ENCODE assay signal across 9 cellular contexts in the genomic region with DNA sequence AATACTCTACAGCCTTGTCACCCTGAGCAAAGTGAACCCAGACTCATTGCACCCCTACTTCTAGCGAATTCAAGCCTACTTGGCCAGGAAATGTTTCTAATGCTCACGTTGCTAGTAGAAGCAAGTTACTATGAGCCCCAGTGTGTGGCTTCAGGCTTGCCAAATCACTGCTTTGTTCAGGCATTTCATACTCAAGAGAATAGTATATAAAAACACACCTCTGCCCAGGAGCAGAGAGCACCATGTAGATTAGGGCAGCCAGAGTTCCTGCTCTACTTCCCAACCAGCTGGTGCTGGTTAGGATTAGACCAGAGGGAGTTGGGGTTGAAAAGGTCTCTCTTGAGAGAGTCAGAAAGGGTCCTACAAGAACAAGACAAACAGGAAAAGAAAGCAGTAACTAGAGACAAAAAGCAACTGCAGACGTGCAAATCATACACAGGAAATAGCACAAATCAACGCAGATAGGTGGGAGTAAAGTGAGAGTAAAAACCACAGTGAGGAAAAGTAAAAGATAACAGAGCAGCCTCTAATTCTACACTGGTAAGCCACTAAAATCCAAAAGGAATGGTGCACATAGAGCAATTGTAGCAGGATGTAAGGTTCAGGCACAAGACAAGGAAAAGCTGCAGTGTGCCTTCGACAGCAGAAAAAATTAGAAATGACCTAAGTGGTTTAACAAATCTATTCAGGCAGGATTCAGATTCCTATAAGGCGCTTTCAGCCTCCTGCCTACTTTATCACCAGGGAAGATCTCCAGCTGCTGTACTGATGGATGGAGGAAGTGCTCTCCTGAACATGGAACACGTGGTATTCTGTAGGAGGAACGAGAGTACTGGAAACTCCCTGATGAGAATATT. TPM values are rescaled to one million over a fixed set of nuclear protein-coding genes. Genes with fewer than 3 reads are reported as not detected.
A peak's percentile ranks its signal among the peaks of the same experiment; 100 is the strongest.
DNase-seq lines count a peak whose midpoint lies in the region; ATAC-seq and TF ChIP-seq lines count a peak whose summit lies in the region.
"Had no signal": no experiment of that assay in that cellular context is flagged by ENCODE, and none has a peak within 500 bp of the region (broad histone marks: within the 10 kb centered on the region; RNA-seq: fewer than 3 reads in every experiment).

No MANE protein-coding gene starts in this region.

- H3K4me1 ChIP-seq in vagina = no peaks in the 10 kb centered on the region

- H3K27ac ChIP-seq in dorsolateral prefrontal cortex (peak overlapping the region in 3 of 59 donors; percentile 7 to 21 (median 10)), vagina (no peak overlapping the region)
- H3K27ac ChIP-seq: VCaP had no signal

- no peaks in the 10 kb centered on the region for H3K9me3 ChIP-seq in vagina

- H3K27me3 Mint-ChIP-seq in activated naive CD4-positive, alpha-beta T cell treated with anti-CD3 and anti-CD28 coated beads, Interleukin-2, amount 10 ng/mL, durations not matched to agents 7 days and 5 days = no peaks in the 10 kb centered on the region
- H3K27me3 Mint-ChIP-seq in activated CD8-positive, alpha-beta T cell treated with anti-CD3 and anti-CD28 coated beads, Interleukin-2, amount 10 ng/mL, durations not matched to agents 7 days and 5 days (ENCODE audit: low read depth) = no peaks in the 10 kb centered on the region
- no peaks in the 10 kb centered on the region for H3K27me3 Mint-ChIP-seq in progenitor cell of endocrine pancreas

- TF ChIP-seq POLR2A in vagina (IDR thresholded peaks at IDR 0.05) = no peak

- ATAC-seq in HG03095 (IDR thresholded peaks at IDR 0.05; ENCODE audit: unreplicated experiment) = peak; percentile 80
- peak; percentile 81 for ATAC-seq in activated CD8-positive, alpha-beta T cell treated with anti-CD3 and anti-CD28 coated beads, Interleukin-2, amount 10 ng/mL, durations not matched to agents 7 days and 5 days

- peak overlapping the region; percentile 5 for H3K4me3 Mint-ChIP-seq in activated naive CD4-positive, alpha-beta T cell treated with anti-CD3 and anti-CD28 coated beads, Interleukin-2, amount 10 ng/mL, durations not matched to agents 7 days and 5 days
- peak overlapping the region; percentile 21 for H3K4me3 Mint-ChIP-seq in activated CD8-positive, alpha-beta T cell treated with anti-CD3 and anti-CD28 coated beads, Interleukin-2, amount 10 ng/mL, durations not matched to agents 7 days and 5 days
- no peak overlapping the region for H3K4me3 Mint-ChIP-seq in progenitor cell of endocrine pancreas (ENCODE audit: low read depth)

- no peak overlapping the region for H3K4me3 ChIP-seq in dorsolateral prefrontal cortex
- no peak overlapping the region for H3K4me3 ChIP-seq in vagina

- H3K27ac Mint-ChIP-seq in activated naive CD4-positive, alpha-beta T cell treated with anti-CD3 and anti-CD28 coated beads, Interleukin-2, amount 10 ng/mL, durations not matched to agents 7 days and 5 days = peak overlapping the region; percentile 98
- peak overlapping the region; percentile 97 for H3K27ac Mint-ChIP-seq in activated CD8-positive, alpha-beta T cell treated with anti-CD3 and anti-CD28 coated beads, Interleukin-2, amount 10 ng/mL, durations not matched to agents 7 days and 5 days
- peak overlapping the region; percentile 41 for H3K27ac Mint-ChIP-seq in progenitor cell of endocrine pancreas

- H3K36me3 ChIP-seq in vagina = no peaks in the 10 kb centered on the region

- intact Hi-C loops in dorsolateral prefrontal cortex (cut with DNase I) = no loop called here
- intact Hi-C loops in vagina (cut with DNase I) = no loop called here

- CTCF ChIA-PET in activated naive CD4-positive, alpha-beta T cell treated with anti-CD3 and anti-CD28 coated beads, Interleukin-2, amount 10 ng/mL, durations not matched to agents 7 days and 5 days (lab: Charles Lee) = no interaction called here
- CTCF ChIA-PET in activated CD8-positive, alpha-beta T cell treated with anti-CD3 and anti-CD28 coated beads, Interleukin-2, amount 10 ng/mL, durations not matched to agents 7 days and 5 days (lab: Charles Lee) = interaction anchor here (0.9 to 1.2 kb wide), 4 partner anchors 21 to 35 kb away, joined by 3 to 4 read pairs (median 4); no protein-coding TSS in a partner anchor

- H3K27me3 ChIP-seq in dorsolateral prefrontal cortex = no peaks in the 10 kb centered on the region
- H3K27me3 ChIP-seq in vagina = no peaks in the 10 kb centered on the region

- DNase-seq in activated naive CD4-positive, alpha-beta T cell treated with anti-CD3 and anti-CD28 coated beads, Interleukin-2, amount 10 ng/mL, durations not matched to agents 7 days and 5 days = peak; percentile 27
- DNase-seq in activated naive CD4-positive, alpha-beta T cell treated with Interleukin-2 at 50 U/mL for 16 hours = no peak
- peak; percentile 40 for DNase-seq in activated CD8-positive, alpha-beta T cell treated with anti-CD3 and anti-CD28 coated beads, Interleukin-2, amount 10 ng/mL, durations not matched to agents 7 days and 5 days
- DNase-seq in progenitor cell of endocrine pancreas (ENCODE audit: low spot score, unreplicated experiment) = no peak
- no peak for DNase-seq in dorsolateral prefrontal cortex
- no peak for DNase-seq in vagina (ENCODE audit: extremely low spot score in 2 of 2)
- no peak for DNase-seq in effector CD8-positive, alpha-beta T cell (lab: John Stamatoyannopoulos, UW)

- H3K36me3 Mint-ChIP-seq in activated naive CD4-positive, alpha-beta T cell treated with anti-CD3 and anti-CD28 coated beads, Interleukin-2, amount 10 ng/mL, durations not matched to agents 7 days and 5 days = peaks cover 19% of the 10 kb centered on the region
- peaks cover 26% of the 10 kb centered on the region for H3K36me3 Mint-ChIP-seq in activated CD8-positive, alpha-beta T cell treated with anti-CD3 and anti-CD28 coated beads, Interleukin-2, amount 10 ng/mL, durations not matched to agents 7 days and 5 days (ENCODE audit: low read depth)
- no peaks in the 10 kb centered on the region for H3K36me3 Mint-ChIP-seq in progenitor cell of endocrine pancreas (ENCODE audit: insufficient read depth)

- POLR2A ChIA-PET in activated CD8-positive, alpha-beta T cell treated with anti-CD3 and anti-CD28 coated beads, Interleukin-2, amount 10 ng/mL, durations not matched to agents 7 days and 5 days (lab: Charles Lee) = interaction anchor here (1.0 to 1.4 kb wide), 3 partner anchors 28 to 50 kb away, joined by 3 to 6 read pairs (median 4); partner anchors contain the start of gene KIF2A

- peaks cover 7% of the 10 kb centered on the region for H3K9me3 Mint-ChIP-seq in activated naive CD4-positive, alpha-beta T cell treated with anti-CD3 and anti-CD28 coated beads, Interleukin-2, amount 10 ng/mL, durations not matched to agents 7 days and 5 days
- peaks cover 10% of the 10 kb centered on the region for H3K9me3 Mint-ChIP-seq in activated CD8-positive, alpha-beta T cell treated with anti-CD3 and anti-CD28 coated beads, Interleukin-2, amount 10 ng/mL, durations not matched to agents 7 days and 5 days (ENCODE audit: insufficient read depth)
- H3K9me3 Mint-ChIP-seq in progenitor cell of endocrine pancreas (ENCODE audit: low read depth) = no peaks in the 10 kb centered on the region

- H3K4me1 Mint-ChIP-seq in activated naive CD4-positive, alpha-beta T cell treated with anti-CD3 and anti-CD28 coated beads, Interleukin-2, amount 10 ng/mL, durations not matched to agents 7 days and 5 days = peaks cover 56% of the 10 kb centered on the region
- peaks cover 58% of the 10 kb centered on the region for H3K4me1 Mint-ChIP-seq in activated CD8-positive, alpha-beta T cell treated with anti-CD3 and anti-CD28 coated beads, Interleukin-2, amount 10 ng/mL, durations not matched to agents 7 days and 5 days (ENCODE audit: low read depth)
- peaks cover 6% of the 10 kb centered on the region for H3K4me1 Mint-ChIP-seq in progenitor cell of endocrine pancreas (ENCODE audit: low read depth)

- TF ChIP-seq CTCF in progenitor cell of endocrine pancreas (IDR thresholded peaks at IDR 0.05; ENCODE audit: unreplicated experiment) = no peak
- TF ChIP-seq CTCF in dorsolateral prefrontal cortex (IDR thresholded peaks at IDR 0.05 in 54 of 56, conservative IDR thresholded peaks at IDR 0.05 in 2 of 56; ENCODE audit: low read depth in 1 of 56, partially characterized antibody in 56 of 56) = no peak
- no peak for TF ChIP-seq CTCF in vagina (IDR thresholded peaks at IDR 0.05)

RNA-seq across cellular contexts. Expression of gene KIF2A, which starts 49.6 kb away (rescaled TPM):
- total RNA-seq in activated CD8-positive, alpha-beta T cell treated with anti-CD3 and anti-CD28 coated beads, Interleukin-2, amount 10 ng/mL, durations not matched to agents 7 days and 5 days = 100 to 1,000 TPM; 149 to 151 TPM
- total RNA-seq in progenitor cell of endocrine pancreas = 69.3 and 75.3 TPM in 2 replicates
- 100 to 1,000 TPM in 44 of 120 experiments, 10 to 100 TPM in 76; 68.8 to 125 (median 95.8) TPM for total RNA-seq in dorsolateral prefrontal cortex
- total RNA-seq in vagina = 30.2 TPM

Comparison
In these comparisons a context has a peak if more than half of its experiments do, and no peak if none do; other contexts are left out.
1. DNase-seq: peak in activated naive CD4-positive, alpha-beta T cell treated with anti-CD3 and anti-CD28 coated beads, Interleukin-2, amount 10 ng/mL, durations not matched to agents 7 days and 5 days (single experiment) and activated CD8-positive, alpha-beta T cell treated with anti-CD3 and anti-CD28 coated beads, Interleukin-2, amount 10 ng/mL, durations not matched to agents 7 days and 5 days (single experiment); none in activated naive CD4-positive, alpha-beta T cell treated with Interleukin-2 at 50 U/mL for 16 hours (single experiment), progenitor cell of endocrine pancreas (single experiment), dorsolateral prefrontal cortex (0 of 10), vagina (0 of 2) and effector CD8-positive, alpha-beta T cell (single experiment).
2. H3K27ac Mint-ChIP-seq: peak in every context shown above with its lines; median percentile 98 in activated naive CD4-positive, alpha-beta T cell treated with anti-CD3 and anti-CD28 coated beads, Interleukin-2, amount 10 ng/mL, durations not matched to agents 7 days and 5 days; 97 in activated CD8-positive, alpha-beta T cell treated with anti-CD3 and anti-CD28 coated beads, Interleukin-2, amount 10 ng/mL, durations not matched to agents 7 days and 5 days; 41 in progenitor cell of endocrine pancreas.